ENCODE assay signal across 8 cellular contexts in genomic region chr15:76139368-76140068, GRCh38.
A peak's percentile ranks its signal among the peaks of the same experiment; 100 is the strongest.
DNase-seq lines count a peak whose midpoint lies in the region; ATAC-seq, FAIRE-seq and TF ChIP-seq lines count a peak whose summit lies in the region.

No MANE protein-coding gene starts in this region.

- peak overlapping the region; percentile 50 for H3K4me2 ChIP-seq in keratinocyte (ENCODE audit: control insufficient read depth, extremely low read depth, insufficient read depth, low read depth, low read length)

- peak; percentile 97 for TF ChIP-seq CTCF in WI38 (IDR thresholded peaks at IDR 0.05; ENCODE audit: low read depth, low read length)
- peak; percentile 90 for TF ChIP-seq CTCF in bronchial epithelial cell (IDR thresholded peaks at IDR 0.05; ENCODE audit: insufficient read depth, low read length, severe bottlenecking)
- TF ChIP-seq CTCF in keratinocyte (optimal IDR thresholded peaks at IDR 0.05 in 1 of 3, IDR thresholded peaks at IDR 0.05 in 1 of 3, conservative IDR thresholded peaks at IDR 0.05 in 1 of 3; ENCODE audit: extremely low read depth in 1 of 3, insufficient read depth in 2 of 3, low read length in 3 of 3): peak; percentile 91 to 98 (median 96)

- H3K4me3 ChIP-seq in WI38 (ENCODE audit: low read depth, low read length) (no peak overlapping the region), bronchial epithelial cell (ENCODE audit: low read depth, low read length) (no peak overlapping the region), keratinocyte (ENCODE audit: control insufficient read depth in 2 of 3, extremely low read depth in 1 of 3, insufficient read depth in 2 of 3, low read depth in 1 of 3, low read length in 3 of 3) (no peak overlapping the region)

- no peaks in the 10 kb centered on the region for H3K9me3 ChIP-seq in keratinocyte (ENCODE audit: control insufficient read depth, low read depth, low read length)

- ATAC-seq in GM21737 (IDR thresholded peaks at IDR 0.05; ENCODE audit: unreplicated experiment): no peak

- H3K36me3 ChIP-seq in bronchial epithelial cell (ENCODE audit: control insufficient read depth, insufficient read depth, low read length): no peaks in the 10 kb centered on the region
- H3K36me3 ChIP-seq in keratinocyte (ENCODE audit: control insufficient read depth in 2 of 2, extremely low read depth in 1 of 2, insufficient read depth in 2 of 2, low read length in 2 of 2): no peaks in the 10 kb centered on the region

- H2AFZ ChIP-seq in keratinocyte (ENCODE audit: control insufficient read depth, low read length): peak overlapping the region; percentile 71

- FAIRE-seq in bronchial epithelial cell (lab: Jason Lieb, UNC) (no peak), keratinocyte (lab: Jason Lieb, UNC) (peak; percentile 85)

- no peaks in the 10 kb centered on the region for H3K79me2 ChIP-seq in keratinocyte (ENCODE audit: control insufficient read depth, insufficient read depth, low read length)

- dilution Hi-C loops in keratinocyte (cut with MboI; ENCODE audit: extremely low pct_ligation_motif_present, low sequenced_read_pairs): no loop called here

- H3K9me1 ChIP-seq in keratinocyte (ENCODE audit: control insufficient read depth, extremely low read depth, insufficient read depth, low read length): no peaks in the 10 kb centered on the region

- H3K4me1 ChIP-seq in keratinocyte (ENCODE audit: control insufficient read depth, extremely low read depth, insufficient read depth, low read length): peaks cover 24% of the 10 kb centered on the region

- H3K9ac ChIP-seq in keratinocyte (ENCODE audit: control insufficient read depth, extremely low read depth, insufficient read depth, low read length): peak overlapping the region; percentile 46

- H3K27me3 ChIP-seq in bronchial epithelial cell (ENCODE audit: control insufficient read depth, insufficient read depth, low read length) (no peaks in the 10 kb centered on the region), keratinocyte (ENCODE audit: control insufficient read depth, extremely low read depth, insufficient read depth, low read length) (no peaks in the 10 kb centered on the region)

- H4K20me1 ChIP-seq in keratinocyte (ENCODE audit: control insufficient read depth, extremely low read depth, insufficient read depth, low read length): no peaks in the 10 kb centered on the region

- DNase-seq in COR-L47 (lab: John Stamatoyannopoulos, UW) (peak; percentile 53), GOT3 (lab: John Stamatoyannopoulos, UW) (peak; percentile 13), NCI-H1694 (lab: John Stamatoyannopoulos, UW) (peak; percentile 75), bronchial epithelial cell (ENCODE audit: low read depth) (peak; percentile 73), keratinocyte (ENCODE audit: low read depth, low spot score) (peak; percentile 55)
- peak; percentile 72 for DNase-seq in stimulated activated CD4-positive, alpha-beta T cell treated with anti-CD3 and anti-CD28 coated beads, Interleukin-1b, Interleukin-23, amount 100 ng/mL, for 48 hours

- H3K27ac ChIP-seq in keratinocyte (ENCODE audit: control insufficient read depth, insufficient read depth, low read length): peak overlapping the region; percentile 11

Comparison
In these comparisons a context has a peak if more than half of its experiments do, and no peak if none do; other contexts are left out.
1. DNase-seq: peak in every context shown above with its lines; median percentile 75 in NCI-H1694; 73 in bronchial epithelial cell; 72 in stimulated activated CD4-positive, alpha-beta T cell treated with anti-CD3 and anti-CD28 coated beads, Interleukin-1b, Interleukin-23, amount 100 ng/mL, for 48 hours; 55 in keratinocyte; 53 in COR-L47; 13 in GOT3.